In genomic region chr1:1397839-1398523, GRCh38 we compare ENCODE assay signal across 8 cellular contexts. TPM values are rescaled to one million over a fixed set of nuclear protein-coding genes. Genes with fewer than 3 reads are reported as not detected.
A peak's percentile ranks its signal among the peaks of the same experiment; 100 is the strongest.
DNase-seq lines count a peak whose midpoint lies in the region; ATAC-seq and TF ChIP-seq lines count a peak whose summit lies in the region.

No MANE protein-coding gene starts in this region.

- peak overlapping the region; percentile 95 to 99 for H3K4me3 ChIP-seq in right atrium auricular region

- DNase-seq in SIG-M5 treated with dmso at 0.1 percent for 504 hours (lab: John Stamatoyannopoulos, UW; ENCODE audit: unreplicated experiment) (peak; percentile 60), SIG-M5 (lab: John Stamatoyannopoulos, UW) (no peak), right atrium auricular region (ENCODE audit: low spot score) (no peak), OCI-M2 (lab: John Stamatoyannopoulos, UW; ENCODE audit: unreplicated experiment) (no peak)

- H3K27me3 Mint-ChIP-seq in stimulated activated memory B cell treated with anti-CD40 and anti-IgM and Interleukin-4, amounts not matched to agents 10 μg/mL and 1 μg/mL and 100 μg/mL, for 72 hours = no peaks in the 10 kb centered on the region

- peaks cover 59% of the 10 kb centered on the region for H3K36me3 Mint-ChIP-seq in stimulated activated memory B cell treated with anti-CD40 and anti-IgM and Interleukin-4, amounts not matched to agents 10 μg/mL and 1 μg/mL and 100 μg/mL, for 72 hours

- no peaks in the 10 kb centered on the region for H3K27me3 ChIP-seq in right atrium auricular region

- H3K9me3 ChIP-seq in right atrium auricular region = no peaks in the 10 kb centered on the region

- TF ChIP-seq CTCF in VCaP (conservative IDR thresholded peaks at IDR 0.05) = no peak
- TF ChIP-seq CTCF in right atrium auricular region (IDR thresholded peaks at IDR 0.05) = no peak

- peaks cover 55% of the 10 kb centered on the region for H3K4me1 Mint-ChIP-seq in stimulated activated memory B cell treated with anti-CD40 and anti-IgM and Interleukin-4, amounts not matched to agents 10 μg/mL and 1 μg/mL and 100 μg/mL, for 72 hours

- peak overlapping the region; percentile 91 for H3K27ac Mint-ChIP-seq in stimulated activated memory B cell treated with anti-CD40 and anti-IgM and Interleukin-4, amounts not matched to agents 10 μg/mL and 1 μg/mL and 100 μg/mL, for 72 hours

- H3K36me3 ChIP-seq in right atrium auricular region = peaks cover 71% of the 10 kb centered on the region

- no peak for ATAC-seq in stimulated activated memory B cell treated with anti-CD40 and anti-IgM and Interleukin-4, amounts not matched to agents 10 μg/mL and 1 μg/mL and 100 μg/mL, for 72 hours
- ATAC-seq in HG02981 (IDR thresholded peaks at IDR 0.05; ENCODE audit: unreplicated experiment) (no peak), HG02885 (IDR thresholded peaks at IDR 0.05; ENCODE audit: poor library complexity, unreplicated experiment) (no peak)

- peak overlapping the region; percentile 91 for H3K4me3 Mint-ChIP-seq in stimulated activated memory B cell treated with anti-CD40 and anti-IgM and Interleukin-4, amounts not matched to agents 10 μg/mL and 1 μg/mL and 100 μg/mL, for 72 hours

- peaks cover 0 to 32% of the 10 kb centered on the region in 2 donors for H3K4me1 ChIP-seq in right atrium auricular region

- H3K27ac ChIP-seq in VCaP (peak overlapping the region; percentile 95), right atrium auricular region (peak overlapping the region; percentile 84 to 88)

- no peaks in the 10 kb centered on the region for H3K9me3 Mint-ChIP-seq in stimulated activated memory B cell treated with anti-CD40 and anti-IgM and Interleukin-4, amounts not matched to agents 10 μg/mL and 1 μg/mL and 100 μg/mL, for 72 hours

RNA-seq across cellular contexts. Expression of gene CCNL2, which starts 1.2 kb away (rescaled TPM):
- total RNA-seq in right atrium auricular region = 10 to 100 TPM; 41.6 to 44.2 TPM

RNA-seq across cellular contexts. Expression of gene MRPL20, which starts 9.1 kb away (rescaled TPM):
- 100 to 1,000 TPM; 160 to 218 TPM for total RNA-seq in right atrium auricular region

RNA-seq across cellular contexts. Expression of gene AURKAIP1, which starts 23.0 kb away (rescaled TPM):
- total RNA-seq in right atrium auricular region = 100 to 1,000 TPM; 155 to 159 TPM

RNA-seq across cellular contexts. Expression of gene ANKRD65, which starts 23.1 kb away (rescaled TPM):
- total RNA-seq in right atrium auricular region = 1 to 10 TPM; 2.2 to 2.4 TPM

RNA-seq across cellular contexts. Expression of gene VWA1, which starts 37.5 kb away (rescaled TPM):
- 10 to 100 TPM; 13.0 to 15.2 TPM for total RNA-seq in right atrium auricular region
